Comparison of ENCODE assay signal across 11 cellular contexts in the genomic region with DNA sequence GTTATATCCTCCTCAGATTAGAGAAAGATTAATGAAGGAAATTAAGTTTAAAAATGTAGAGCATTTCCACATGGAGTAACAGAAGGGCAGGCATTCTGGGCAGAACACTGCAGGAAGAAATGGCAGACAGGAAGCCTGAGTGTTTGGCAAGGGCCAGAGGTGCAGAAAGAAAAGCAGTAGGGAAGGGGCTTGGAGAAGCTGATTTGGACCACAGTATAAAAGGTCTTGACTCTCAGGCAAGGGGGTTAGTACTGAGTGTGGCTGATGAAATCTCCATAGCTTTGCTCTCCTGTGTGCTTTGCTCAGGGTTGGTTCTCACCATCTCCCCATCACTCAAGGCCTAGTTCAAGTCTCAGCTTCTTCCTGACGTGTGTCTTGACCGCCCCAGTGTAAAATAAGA.
DNase-seq lines count a peak whose midpoint lies in the region; ATAC-seq and TF ChIP-seq lines count a peak whose summit lies in the region.
"Had no signal": no experiment of that assay in that cellular context is flagged by ENCODE, and none has a peak within 500 bp of the region (broad histone marks: within the 10 kb centered on the region; RNA-seq: fewer than 3 reads in every experiment).

No MANE protein-coding gene starts in this region.

- peak overlapping the region; percentile 95 for H3K27ac Mint-ChIP-seq in activated naive CD4-positive, alpha-beta T cell treated with anti-CD3 and anti-CD28 coated beads, Interleukin-2, amount 50 U/mL, for 24 hours
- H3K27ac Mint-ChIP-seq in activated T-helper 2 cell treated with anti-CD3 and anti-CD28 coated beads, Interferon-gamma antibody, Interleukin-2, Interleukin-4, amounts not matched to agents 10 μg/mL and 5 μg/mL and 100 μg/mL, durations not matched to agents 14 hours and 24 hours and 36 hours = peak overlapping the region; percentile 64

- TF ChIP-seq POLR2A in transverse colon (IDR thresholded peaks at IDR 0.05) = no peak

- peaks cover 29% of the 10 kb centered on the region for H3K36me3 Mint-ChIP-seq in activated naive CD4-positive, alpha-beta T cell treated with anti-CD3 and anti-CD28 coated beads, Interleukin-2, amount 50 U/mL, for 24 hours
- H3K36me3 Mint-ChIP-seq in activated T-helper 2 cell treated with anti-CD3 and anti-CD28 coated beads, Interferon-gamma antibody, Interleukin-2, Interleukin-4, amounts not matched to agents 10 μg/mL and 5 μg/mL and 100 μg/mL, durations not matched to agents 14 hours and 24 hours and 36 hours (ENCODE audit: low read depth) = peaks cover 41% of the 10 kb centered on the region

- TF ChIP-seq CTCF in lower lobe of right lung (IDR thresholded peaks at IDR 0.05) (no peak), transverse colon (IDR thresholded peaks at IDR 0.05) (no peak)

- H3K4me1 ChIP-seq in lower lobe of right lung (peaks cover 49% of the 10 kb centered on the region), transverse colon (peaks cover 27 to 54% (median 39%) of the 10 kb centered on the region in 4 donors)

- H3K4me1 Mint-ChIP-seq in activated naive CD4-positive, alpha-beta T cell treated with anti-CD3 and anti-CD28 coated beads, Interleukin-2, amount 50 U/mL, for 24 hours = peaks cover 68% of the 10 kb centered on the region
- peaks cover 57% of the 10 kb centered on the region for H3K4me1 Mint-ChIP-seq in activated T-helper 2 cell treated with anti-CD3 and anti-CD28 coated beads, Interferon-gamma antibody, Interleukin-2, Interleukin-4, amounts not matched to agents 10 μg/mL and 5 μg/mL and 100 μg/mL, durations not matched to agents 14 hours and 24 hours and 36 hours (ENCODE audit: low read depth)

- H3K27me3 Mint-ChIP-seq in activated naive CD4-positive, alpha-beta T cell treated with anti-CD3 and anti-CD28 coated beads, Interleukin-2, amount 50 U/mL, for 24 hours = no peaks in the 10 kb centered on the region
- no peaks in the 10 kb centered on the region for H3K27me3 Mint-ChIP-seq in activated T-helper 2 cell treated with anti-CD3 and anti-CD28 coated beads, Interferon-gamma antibody, Interleukin-2, Interleukin-4, amounts not matched to agents 10 μg/mL and 5 μg/mL and 100 μg/mL, durations not matched to agents 14 hours and 24 hours and 36 hours (ENCODE audit: low read depth)

- peak overlapping the region; percentile 15 for H3K4me3 Mint-ChIP-seq in activated naive CD4-positive, alpha-beta T cell treated with anti-CD3 and anti-CD28 coated beads, Interleukin-2, amount 50 U/mL, for 24 hours
- H3K4me3 Mint-ChIP-seq in activated T-helper 2 cell treated with anti-CD3 and anti-CD28 coated beads, Interferon-gamma antibody, Interleukin-2, Interleukin-4, amounts not matched to agents 10 μg/mL and 5 μg/mL and 100 μg/mL, durations not matched to agents 14 hours and 24 hours and 36 hours (ENCODE audit: low read depth) = no peak overlapping the region

- 94% methylated on average over 2 of the region's 2 CpGs; no CpG with 5 or more reads in 1 of the 2 donors for WGBS in transverse colon (ENCODE audit: low coverage in 1 of 2), 2 donors

- no peak overlapping the region for H3K4me3 ChIP-seq in lower lobe of right lung
- no peak overlapping the region for H3K4me3 ChIP-seq in transverse colon
- H3K4me3 ChIP-seq: body of pancreas, pancreas had no signal

- TF ChIP-seq EP300 in transverse colon (IDR thresholded peaks at IDR 0.05; ENCODE audit: low read depth) = no peak

- H3K9me3 ChIP-seq in lower lobe of right lung = no peaks in the 10 kb centered on the region
- no peaks in the 10 kb centered on the region for H3K9me3 ChIP-seq in transverse colon
- H3K9me3 ChIP-seq: body of pancreas, pancreas had no signal

- DNase-seq in activated naive CD4-positive, alpha-beta T cell (lab: John Stamatoyannopoulos, UW) = no peak
- no peak for DNase-seq in activated T-helper 2 cell treated with anti-CD3 and anti-CD28 coated beads, Interferon-gamma antibody, Interleukin-2, Interleukin-4, amounts not matched to agents 10 μg/mL and 5 μg/mL and 100 μg/mL, durations not matched to agents 14 hours and 24 hours and 36 hours (ENCODE audit: low spot score)
- DNase-seq in lower lobe of right lung (no peak), transverse colon (no peak), HuH-7.5 (ENCODE audit: low spot score) (no peak)
- DNase-seq: pancreas had no signal

- H3K9me3 Mint-ChIP-seq in activated naive CD4-positive, alpha-beta T cell treated with anti-CD3 and anti-CD28 coated beads, Interleukin-2, amount 50 U/mL, for 24 hours = peaks cover 5% of the 10 kb centered on the region
- H3K9me3 Mint-ChIP-seq in activated T-helper 2 cell treated with anti-CD3 and anti-CD28 coated beads, Interferon-gamma antibody, Interleukin-2, Interleukin-4, amounts not matched to agents 10 μg/mL and 5 μg/mL and 100 μg/mL, durations not matched to agents 14 hours and 24 hours and 36 hours = no peaks in the 10 kb centered on the region

- ATAC-seq in lower lobe of right lung = no peak
- no peak for ATAC-seq in GM18907 (IDR thresholded peaks at IDR 0.05; ENCODE audit: unreplicated experiment)
- no peak for ATAC-seq in GM21717 (IDR thresholded peaks at IDR 0.05; ENCODE audit: unreplicated experiment)

- intact Hi-C loops in activated T-helper 2 cell treated with anti-CD3 and anti-CD28 coated beads, Interferon-gamma antibody, Interleukin-2, Interleukin-4, amounts not matched to agents 10 μg/mL and 5 μg/mL and 100 μg/mL, durations not matched to agents 14 hours and 24 hours and 36 hours (cut with micrococcal nuclease) = no loop called here
- intact Hi-C loops in lower lobe of right lung (cut with DNase I) = no loop called here
- intact Hi-C loops in transverse colon (cut with DNase I; ENCODE audit: low total_unique reads) = no loop called here

- H3K36me3 ChIP-seq in lower lobe of right lung (peaks cover 15% of the 10 kb centered on the region), transverse colon (peaks cover 0 to 8% (median 3%) of the 10 kb centered on the region in 4 donors)
- H3K36me3 ChIP-seq: pancreas had no signal

- H3K27ac ChIP-seq in lower lobe of right lung (peak overlapping the region; percentile 50), transverse colon (peak overlapping the region; percentile 69 to 79 (median 76))
- H3K27ac ChIP-seq: C4-2B had no signal

- in situ Hi-C loops in transverse colon (cut with MboI; ENCODE audit: low pct_ligation_motif_present in 1 of 4, low pct_unique_long_range_greater_than_20kb in 1 of 4, low sequenced_read_pairs in 3 of 4) = no loop called here

- H3K27me3 ChIP-seq in lower lobe of right lung (ENCODE audit: low read depth) (no peaks in the 10 kb centered on the region), transverse colon (no peaks in the 10 kb centered on the region)
- H3K27me3 ChIP-seq: body of pancreas, pancreas had no signal
